ENCODE assay signal across 8 cellular contexts in the genomic region with DNA sequence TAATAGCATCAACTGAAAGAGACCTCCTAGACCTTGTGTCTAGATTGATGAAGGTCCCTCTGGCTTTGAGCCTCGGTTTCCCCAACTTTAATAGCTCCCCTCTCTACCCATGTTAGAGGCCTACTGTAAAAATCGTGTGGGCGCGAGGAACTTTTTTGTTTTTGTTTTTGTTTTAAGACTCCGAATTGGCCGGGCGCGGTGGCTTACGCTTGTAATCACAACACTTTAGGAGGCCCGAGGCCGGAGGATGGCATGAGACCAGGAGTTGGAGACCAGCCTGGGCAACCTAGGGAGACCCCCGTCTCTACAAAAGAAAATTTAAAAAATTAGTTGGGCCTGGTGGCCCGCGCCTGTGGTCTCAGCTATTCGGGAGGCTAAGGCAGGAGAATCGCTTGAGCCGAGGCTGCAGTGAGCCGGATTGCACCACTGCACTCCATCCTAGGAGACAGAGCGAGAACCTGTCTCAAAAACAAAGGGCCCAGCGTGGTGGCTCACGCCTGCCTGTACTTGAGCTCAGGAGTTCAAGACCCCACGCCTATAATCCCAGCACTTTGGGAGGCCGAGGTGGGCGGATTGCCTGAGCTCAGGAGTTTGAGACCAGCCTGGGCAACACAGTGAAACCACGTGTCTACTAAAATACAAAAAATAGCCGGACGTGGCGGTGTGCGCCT. TPM values are rescaled to one million over a fixed set of nuclear protein-coding genes. Genes with fewer than 3 reads are reported as not detected.
DNase-seq lines count a peak whose midpoint lies in the region; TF ChIP-seq lines count a peak whose summit lies in the region.

No MANE protein-coding gene starts in this region.

- H3K27me3 ChIP-seq in adrenal gland: no peaks in the 10 kb centered on the region
- no peaks in the 10 kb centered on the region for H3K27me3 ChIP-seq in kidney epithelial cell (ENCODE audit: control insufficient read depth, insufficient read depth, low read length)
- no peaks in the 10 kb centered on the region for H3K27me3 ChIP-seq in tibial nerve

- TF ChIP-seq POLR2A in adrenal gland (IDR thresholded peaks at IDR 0.05): no peak
- TF ChIP-seq POLR2A in tibial nerve (IDR thresholded peaks at IDR 0.05): peak in 1 of 2 donors; percentile 13

- 41 to 48% (median 45%) methylated on average over 27 to 29 of the region's 29 CpGs for WGBS in adrenal gland, 4 donors
- WGBS in tibial nerve, 2 donors: 28 to 36% methylated on average over 29 of the region's 29 CpGs

- H3K36me3 ChIP-seq in adrenal gland (replicated peaks in 1 of 2) (no peaks in the 10 kb centered on the region), kidney epithelial cell (ENCODE audit: control insufficient read depth, insufficient read depth, low read length) (no peaks in the 10 kb centered on the region), tibial nerve (peaks cover 0 to 13% (median 0%) of the 10 kb centered on the region in 3 donors)

- TF ChIP-seq CTCF in adrenal gland (IDR thresholded peaks at IDR 0.05) (no peak), kidney epithelial cell (IDR thresholded peaks at IDR 0.05; ENCODE audit: insufficient read depth, low read length, poor library complexity, severe bottlenecking) (no peak), tibial nerve (IDR thresholded peaks at IDR 0.05) (no peak)

- H3K4me3 ChIP-seq in adrenal gland (peak overlapping the region in 2 of 4 donors; percentile 23 to 47), kidney epithelial cell (ENCODE audit: low read depth, low read length) (peak overlapping the region; percentile 40), tibial nerve (peak overlapping the region; percentile 84 to 95 (median 94))

- H3K4me1 ChIP-seq in adrenal gland (replicated peaks in 1 of 2) (peaks cover 32 to 40% of the 10 kb centered on the region in 2 donors), tibial nerve (peaks cover 0 to 43% (median 37%) of the 10 kb centered on the region in 4 donors)

- H3K27ac ChIP-seq in adrenal gland (peak overlapping the region; percentile 34 to 98 (median 91)), tibial nerve (peak overlapping the region; percentile 85 to 96 (median 94))

- TF ChIP-seq EP300 in tibial nerve (IDR thresholded peaks at IDR 0.05): no peak

- H3K9me3 ChIP-seq in adrenal gland (replicated peaks in 1 of 3): no peaks in the 10 kb centered on the region
- no peaks in the 10 kb centered on the region for H3K9me3 ChIP-seq in tibial nerve

- intact Hi-C loops in adrenal gland (cut with DNase I): no loop called here

- peak; percentile 30 for DNase-seq in activated T-cell treated with anti-CD3 and anti-CD28 coated beads, Interleukin-2, amount 50 U/mL, for 1 hour
- no peak for DNase-seq in activated T-cell treated with anti-CD3 and anti-CD28 coated beads, Interleukin-2, amount 50 U/mL, for 48 hours
- DNase-seq in adrenal gland (peak in 1 of 7 donors; percentile 57), kidney epithelial cell (ENCODE audit: low read depth) (no peak), tibial nerve (ENCODE audit: low spot score in 2 of 2) (peak in 1 of 2 donors; percentile 24), NCI-H1436 treated with DMSO at 0.1 percent for 48 hours (lab: John Stamatoyannopoulos, UW) (no peak), GM19238 (ENCODE audit: insufficient read length, low spot score) (no peak), 8988T (no peak)

RNA-seq across cellular contexts. Expression of gene PPP6R1, which starts 0.9 kb away (rescaled TPM):
- 100 to 1,000 TPM in 2 of 8 donors, 10 to 100 TPM in 6; 55.1 to 116 (median 87.9) TPM for total RNA-seq in adrenal gland
- 100 to 1,000 TPM in 1 of 3 donors, 10 to 100 TPM in 2; 33.4 to 102 (median 56.1) TPM for polyA plus RNA-seq in adrenal gland
- total RNA-seq in kidney epithelial cell: 41.5 and 51.3 TPM in 2 replicates
- total RNA-seq in tibial nerve: 10 to 100 TPM; 35.4 to 56.7 (median 40.7) TPM

RNA-seq across cellular contexts. Expression of gene HSPBP1, which starts 20.2 kb away (rescaled TPM):
- total RNA-seq in adrenal gland (10 to 100 TPM; 22.0 to 46.0 (median 33.2) TPM), kidney epithelial cell (64.3 and 77.8 TPM in 2 replicates), tibial nerve (10 to 100 TPM; 33.7 to 49.6 (median 40.5) TPM)
- 10 to 100 TPM; 18.8 to 49.8 (median 49.2) TPM for polyA plus RNA-seq in adrenal gland

RNA-seq across cellular contexts. Expression of gene BRSK1, which starts 24.1 kb away (rescaled TPM):
- 10 to 100 TPM in 6 of 8 donors, 1 to 10 TPM in 2; 2.0 to 24.9 (median 13.0) TPM for total RNA-seq in adrenal gland
- polyA plus RNA-seq in adrenal gland: 10 to 100 TPM in 2 of 3 donors, 1 to 10 TPM in 1; 7.2 to 64.3 (median 27.6) TPM
- total RNA-seq in kidney epithelial cell: 4.7 and 6.0 TPM in 2 replicates
- total RNA-seq in tibial nerve: 1 to 10 TPM; 4.6 to 6.9 (median 5.9) TPM

RNA-seq across cellular contexts. Expression of gene TMEM86B, which starts 31.1 kb away (rescaled TPM):
- total RNA-seq in adrenal gland: 1 to 10 TPM; 1.5 to 5.2 (median 4.3) TPM
- polyA plus RNA-seq in adrenal gland: 10 to 100 TPM in 2 of 3 donors, under 1 TPM in 1; 0.20 to 47.8 (median 23.1) TPM
- total RNA-seq in kidney epithelial cell: 2.3 and 7.5 TPM in 2 replicates
- total RNA-seq in tibial nerve: 1 to 10 TPM in 3 of 4 donors, under 1 TPM in 1; 0.44 to 8.6 (median 3.0) TPM

RNA-seq across cellular contexts. Expression of gene PTPRH, which starts 50.4 kb away (rescaled TPM):
- total RNA-seq in adrenal gland (10 to 100 TPM; 42.8 to 93.8 (median 52.9) TPM), kidney epithelial cell (0.55 and 2.1 TPM in 2 replicates), tibial nerve (1 to 10 TPM; 1.2 to 3.9 (median 2.1) TPM)
- 10 to 100 TPM; 30.1 to 54.9 (median 34.9) TPM for polyA plus RNA-seq in adrenal gland
